16 cellular contexts compared by ENCODE assay signal in genomic region chr17:64399071-64399766, GRCh38. TPM values are rescaled to one million over a fixed set of nuclear protein-coding genes. Genes with fewer than 3 reads are reported as not detected.
A peak's percentile ranks its signal among the peaks of the same experiment; 100 is the strongest.
DNase-seq lines count a peak whose midpoint lies in the region; ATAC-seq and TF ChIP-seq lines count a peak whose summit lies in the region.
"Had no signal": no experiment of that assay in that cellular context is flagged by ENCODE, and none has a peak within 500 bp of the region (broad histone marks: within the 10 kb centered on the region; RNA-seq: fewer than 3 reads in every experiment).

No MANE protein-coding gene starts in this region.

- no peak for TF ChIP-seq CTCF in activated CD8-positive, alpha-beta T cell treated with anti-CD3 and anti-CD28 coated beads for 36 hours (IDR thresholded peaks at IDR 0.05)
- TF ChIP-seq CTCF in foreskin keratinocyte (conservative IDR thresholded peaks at IDR 0.05), result no peak

- no peak for DNase-seq in activated T-cell treated with anti-CD3 and anti-CD28 coated beads, Interleukin-2, amount 50 U/mL, for 72 hours
- DNase-seq in activated T-cell treated with anti-CD3 and anti-CD28 coated beads for 4 hours (no peak), foreskin keratinocyte (peak in 1 of 2 donors; percentile 70), RPMI8226 (no peak)
- peak; percentile 55 for DNase-seq in activated CD8-positive, alpha-beta T cell treated with anti-CD3 and anti-CD28 coated beads for 36 hours
- DNase-seq: activated CD4-positive, alpha-beta T cell treated with anti-CD3 and anti-CD28 coated beads, Interleukin-2, amount 10 ng/mL, durations not matched to agents 24 days and 14 days; NCI-H1092 treated with DMSO at 0.1 percent for 48 hours; NCI-H2171 treated with DMSO at 0.1 percent for 48 hours; SHP77 had no signal

- H3K4me1 ChIP-seq in foreskin keratinocyte, result peaks cover 9% of the 10 kb centered on the region
- H3K4me1 ChIP-seq in thymus (ENCODE audit: control insufficient read depth, insufficient read depth, low read length), result peaks cover 18% of the 10 kb centered on the region

- H3K4me3 ChIP-seq in thymus (ENCODE audit: low read length), result no peak overlapping the region
- H3K4me3 ChIP-seq: GM23338, thoracic aorta had no signal

- H3K27ac Mint-ChIP-seq in activated T-cell treated with anti-CD3 and anti-CD28 coated beads, Interleukin-2, amount 50 U/mL, for 72 hours, result no peak overlapping the region
- peak overlapping the region; percentile 74 for H3K27ac Mint-ChIP-seq in activated CD8-positive, alpha-beta T cell treated with anti-CD3 and anti-CD28 coated beads for 36 hours
- H3K27ac Mint-ChIP-seq: activated CD4-positive, alpha-beta T cell treated with anti-CD3 and anti-CD28 coated beads, Interleukin-2, amount 10 ng/mL, durations not matched to agents 24 days and 14 days; activated T-helper 17 cell treated with anti-CD3 and anti-CD28 coated beads, Interleukin-2, amount 50 U/mL, for 72 hours; GM23338 had no signal

- H3K36me3 Mint-ChIP-seq in activated T-cell treated with anti-CD3 and anti-CD28 coated beads, Interleukin-2, amount 50 U/mL, for 72 hours (ENCODE audit: insufficient read depth in 2 of 2), result no peaks in the 10 kb centered on the region
- peaks cover 26% of the 10 kb centered on the region for H3K36me3 Mint-ChIP-seq in activated CD8-positive, alpha-beta T cell treated with anti-CD3 and anti-CD28 coated beads for 36 hours (ENCODE audit: low read depth)

- ATAC-seq in activated T-cell treated with anti-CD3 and anti-CD28 coated beads, Interleukin-2, amount 50 U/mL, for 72 hours (replicated peaks in 1 of 2), result peak; percentile 15 to 35
- peak; percentile 25 for ATAC-seq in activated CD8-positive, alpha-beta T cell treated with anti-CD3 and anti-CD28 coated beads for 36 hours
- ATAC-seq in foreskin keratinocyte (peak; percentile 64), HG03442 (IDR thresholded peaks at IDR 0.05; ENCODE audit: unreplicated experiment) (no peak)
- no peak for ATAC-seq in activated CD4-positive, CD25-positive, alpha-beta regulatory T cell treated with anti-CD3 and anti-CD28 coated beads, Interleukin-2, amount 50 U/mL, for 24 hours
- ATAC-seq: activated T-helper 17 cell treated with anti-CD3 and anti-CD28 coated beads, Interleukin-2, amount 50 U/mL, for 72 hours; GM23338 had no signal

- 91% methylated on average over 11 of the region's 11 CpGs for WGBS in thymus

- H3K27ac ChIP-seq in foreskin keratinocyte (no peak overlapping the region), thymus (ENCODE audit: low read depth) (peak overlapping the region; percentile 65)
- H3K27ac ChIP-seq: thoracic aorta had no signal

- H3K27me3 ChIP-seq in foreskin keratinocyte (peaks cover 2% of the 10 kb centered on the region), thymus (ENCODE audit: control insufficient read depth, insufficient read depth) (no peaks in the 10 kb centered on the region)

- intact Hi-C loops in activated CD8-positive, alpha-beta T cell treated with anti-CD3 and anti-CD28 coated beads for 36 hours (cut with micrococcal nuclease), result loop anchor here (5.0 kb wide), 1 partner anchor 77 kb away; no protein-coding TSS in a partner anchor

- H3K9me3 Mint-ChIP-seq in activated T-cell treated with anti-CD3 and anti-CD28 coated beads, Interleukin-2, amount 50 U/mL, for 72 hours, result no peaks in the 10 kb centered on the region
- peaks cover 1% of the 10 kb centered on the region for H3K9me3 Mint-ChIP-seq in activated CD8-positive, alpha-beta T cell treated with anti-CD3 and anti-CD28 coated beads for 36 hours
- H3K9me3 Mint-ChIP-seq: activated T-helper 17 cell treated with anti-CD3 and anti-CD28 coated beads, Interleukin-2, amount 50 U/mL, for 72 hours; GM23338 had no signal

- peak overlapping the region in 1 of 2 donors; percentile 45 for H3K4me3 Mint-ChIP-seq in activated T-cell treated with anti-CD3 and anti-CD28 coated beads, Interleukin-2, amount 50 U/mL, for 72 hours
- H3K4me3 Mint-ChIP-seq in activated CD8-positive, alpha-beta T cell treated with anti-CD3 and anti-CD28 coated beads for 36 hours, result peak overlapping the region; percentile 13
- H3K4me3 Mint-ChIP-seq: activated T-helper 17 cell treated with anti-CD3 and anti-CD28 coated beads, Interleukin-2, amount 50 U/mL, for 72 hours; GM23338 had no signal

- H3K9me3 ChIP-seq in thymus (ENCODE audit: control insufficient read depth), result no peaks in the 10 kb centered on the region
- H3K9me3 ChIP-seq: thoracic aorta had no signal

- peaks cover 46% of the 10 kb centered on the region for H3K4me1 Mint-ChIP-seq in activated T-cell treated with anti-CD3 and anti-CD28 coated beads, Interleukin-2, amount 50 U/mL, for 72 hours (ENCODE audit: low read depth)
- H3K4me1 Mint-ChIP-seq in activated CD8-positive, alpha-beta T cell treated with anti-CD3 and anti-CD28 coated beads for 36 hours (ENCODE audit: low read depth), result peaks cover 54% of the 10 kb centered on the region

- POLR2A ChIA-PET in activated CD8-positive, alpha-beta T cell treated with anti-CD3 and anti-CD28 coated beads for 36 hours (lab: Charles Lee), result interaction anchor here (1.4 to 1.8 kb wide), 2 partner anchors 13 to 106 kb away, joined by 5 to 6 read pairs; no protein-coding TSS in a partner anchor

- no peaks in the 10 kb centered on the region for H3K36me3 ChIP-seq in thymus (ENCODE audit: control insufficient read depth, insufficient read depth)
- H3K36me3 ChIP-seq: thoracic aorta had no signal

- CTCF ChIA-PET in activated CD8-positive, alpha-beta T cell treated with anti-CD3 and anti-CD28 coated beads for 36 hours (lab: Charles Lee), result interaction anchor here (0.8 to 3.5 kb wide), 7 partner anchors 8 to 266 kb away, joined by 3 to 20 read pairs (median 3); partner anchors contain the start of gene PECAM1

- H3K27me3 Mint-ChIP-seq in activated T-cell treated with anti-CD3 and anti-CD28 coated beads, Interleukin-2, amount 50 U/mL, for 72 hours (ENCODE audit: low read depth), result no peaks in the 10 kb centered on the region
- H3K27me3 Mint-ChIP-seq in activated CD8-positive, alpha-beta T cell treated with anti-CD3 and anti-CD28 coated beads for 36 hours, result no peaks in the 10 kb centered on the region
- H3K27me3 Mint-ChIP-seq: activated CD4-positive, alpha-beta T cell treated with anti-CD3 and anti-CD28 coated beads, Interleukin-2, amount 10 ng/mL, durations not matched to agents 24 days and 14 days; activated T-helper 17 cell treated with anti-CD3 and anti-CD28 coated beads, Interleukin-2, amount 50 U/mL, for 72 hours; naive thymus-derived CD4-positive, alpha-beta T cell had no signal

RNA-seq across cellular contexts. Expression of gene PECAM1, which starts 8.6 kb away (rescaled TPM):
- total RNA-seq in activated T-cell treated with anti-CD3 and anti-CD28 coated beads, Interleukin-2, amount 50 U/mL, for 72 hours, result 10 to 100 TPM; 16.1 to 21.5 TPM
- 10 to 100 TPM; 58.2 to 64.4 TPM for total RNA-seq in activated CD8-positive, alpha-beta T cell treated with anti-CD3 and anti-CD28 coated beads for 36 hours
- not detected in 2 replicates for total RNA-seq in foreskin keratinocyte
- polyA plus RNA-seq in foreskin keratinocyte (not detected in 2 replicates), thymus (42.8 TPM)
- total RNA-seq: GM23338 had no signal
- polyA plus RNA-seq: GM23338 had no signal

RNA-seq across cellular contexts. Expression of gene MILR1, which starts 49.7 kb away (rescaled TPM):
- total RNA-seq in activated T-cell treated with anti-CD3 and anti-CD28 coated beads, Interleukin-2, amount 50 U/mL, for 72 hours, result under 1 TPM in 1 of 2 donors, not detected in 1; 0.58 TPM
- total RNA-seq in activated CD8-positive, alpha-beta T cell treated with anti-CD3 and anti-CD28 coated beads for 36 hours, result 1 to 10 TPM; 1.3 to 2.3 TPM
- not detected in 2 replicates for total RNA-seq in foreskin keratinocyte
- polyA plus RNA-seq in foreskin keratinocyte (not detected in 2 replicates), thymus (6.2 TPM)
- total RNA-seq: activated T-helper 17 cell treated with anti-CD3 and anti-CD28 coated beads, Interleukin-2, amount 50 U/mL, for 72 hours; GM23338 had no signal
- polyA plus RNA-seq: naive thymus-derived CD4-positive, alpha-beta T cell had no signal

Comparison
In these comparisons a context has a peak if more than half of its experiments do, and no peak if none do; other contexts are left out.
1. ATAC-seq: peak in activated T-cell treated with anti-CD3 and anti-CD28 coated beads, Interleukin-2, amount 50 U/mL, for 72 hours (2 of 2), activated CD8-positive, alpha-beta T cell treated with anti-CD3 and anti-CD28 coated beads for 36 hours (single experiment) and foreskin keratinocyte (single experiment); none in activated CD4-positive, CD25-positive, alpha-beta regulatory T cell treated with anti-CD3 and anti-CD28 coated beads, Interleukin-2, amount 50 U/mL, for 24 hours (0 of 2) and HG03442 (single experiment).
2. RNA of gene PECAM1, which starts 8.6 kb away (total RNA-seq): 58.2 to 64.4 TPM in activated CD8-positive, alpha-beta T cell treated with anti-CD3 and anti-CD28 coated beads for 36 hours and 16.1 to 21.5 TPM in activated T-cell treated with anti-CD3 and anti-CD28 coated beads, Interleukin-2, amount 50 U/mL, for 72 hours; not detected in foreskin keratinocyte; every median in the first group is over 10 times any median in the second.